In the genomic region with DNA sequence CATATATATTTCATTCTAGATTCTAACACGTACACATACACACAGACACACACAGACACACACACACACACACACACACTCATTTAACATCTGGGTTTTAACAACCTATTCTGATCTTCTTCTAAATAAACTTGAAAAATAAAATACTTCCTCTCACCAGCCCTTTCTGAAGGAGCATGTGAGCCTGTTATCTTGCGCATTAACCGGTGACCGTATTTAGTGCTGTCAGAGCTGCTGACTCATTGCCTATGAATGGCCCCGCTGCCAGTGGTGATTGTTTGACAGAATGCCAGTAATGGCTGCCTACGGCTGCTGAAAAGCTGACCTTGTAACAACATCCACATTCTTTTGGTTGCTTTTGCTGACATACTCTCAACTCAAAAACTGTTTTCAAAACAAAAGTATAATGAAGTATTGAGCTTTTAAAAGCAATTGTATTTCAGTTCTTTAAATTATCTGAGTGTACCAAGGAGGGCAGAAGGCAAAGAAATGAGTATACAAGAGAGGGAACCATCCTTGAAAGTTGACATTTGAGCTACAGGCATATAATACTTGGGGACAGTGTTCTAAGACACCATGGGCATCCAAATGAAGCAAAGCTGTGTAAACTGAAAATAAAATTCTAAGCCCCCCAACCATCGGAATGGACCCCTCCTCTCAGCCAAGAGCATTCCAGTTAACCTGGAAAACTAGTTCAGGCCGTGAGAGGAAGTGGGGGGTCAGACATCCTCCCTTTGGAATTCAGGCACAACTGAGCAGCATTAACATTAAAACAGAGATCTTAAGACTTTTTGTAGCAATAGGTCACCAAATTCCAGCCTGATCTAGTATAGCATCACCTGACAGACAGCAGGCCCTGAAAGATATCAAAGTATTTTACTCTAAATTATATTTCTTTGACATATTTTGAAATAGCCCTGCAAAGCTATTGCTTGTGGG, we compare ENCODE assay signal across 8 cellular contexts. TPM values are rescaled to one million over a fixed set of nuclear protein-coding genes. Genes with fewer than 3 reads are reported as not detected.
DNase-seq lines count a peak whose midpoint lies in the region; ATAC-seq and TF ChIP-seq lines count a peak whose summit lies in the region.

No MANE protein-coding gene starts in this region.

- peak overlapping the region; percentile 50 for H3K4me2 ChIP-seq in skeletal muscle satellite cell (ENCODE audit: low read length)

- H3K9ac ChIP-seq in skeletal muscle satellite cell (ENCODE audit: low read depth, low read length): peak overlapping the region; percentile 61

- H3K4me1 ChIP-seq in HAP-1 (peaks cover 27% of the 10 kb centered on the region), skeletal muscle satellite cell (ENCODE audit: control insufficient read depth, insufficient read depth, low read length) (peaks cover 19% of the 10 kb centered on the region)

- H3K27me3 ChIP-seq in HAP-1 (ENCODE audit: low read depth): no peaks in the 10 kb centered on the region
- no peaks in the 10 kb centered on the region for H3K27me3 ChIP-seq in skeletal muscle satellite cell (ENCODE audit: control insufficient read depth, insufficient read depth, low read length)

- in situ Hi-C loops in HAP-1 (cut with MboI; ENCODE audit: low sequenced_read_pairs): no loop called here

- H3K9me3 ChIP-seq in HAP-1 (no peaks in the 10 kb centered on the region), skeletal muscle satellite cell (replicated peaks; ENCODE audit: low read length) (no peaks in the 10 kb centered on the region)

- no peak overlapping the region for H3K4me3 ChIP-seq in HAP-1
- no peak overlapping the region for H3K4me3 ChIP-seq in cardiac fibroblast (replicated peaks in 1 of 2; ENCODE audit: low read depth in 2 of 2, low read length in 2 of 2)
- peak overlapping the region; percentile 37 for H3K4me3 ChIP-seq in skeletal muscle satellite cell (ENCODE audit: low read length)

- H3K36me3 ChIP-seq in HAP-1 (replicated peaks): no peaks in the 10 kb centered on the region
- H3K36me3 ChIP-seq in skeletal muscle satellite cell (ENCODE audit: insufficient read depth, low read length): no peaks in the 10 kb centered on the region

- no peak for TF ChIP-seq CTCF in cardiac fibroblast (IDR thresholded peaks at IDR 0.05; ENCODE audit: low read depth, low read length)

- peak; percentile 74 to 80 for DNase-seq in HAP-1 (ENCODE audit: low spot score in 2 of 2)
- peak; percentile 70 for DNase-seq in NCI-H446 treated with DMSO at 0.1 percent for 48 hours (lab: John Stamatoyannopoulos, UW)
- DNase-seq in cardiac fibroblast (ENCODE audit: low read depth in 2 of 2): peak; percentile 98
- DNase-seq in inferior parietal cortex (ENCODE audit: extremely low spot score): peak; percentile 80
- no peak for DNase-seq in effector CD8-positive, alpha-beta T cell (lab: John Stamatoyannopoulos, UW)

- no peak for ATAC-seq in GM21381 (IDR thresholded peaks at IDR 0.05; ENCODE audit: unreplicated experiment)
- ATAC-seq in HG02981 (IDR thresholded peaks at IDR 0.05; ENCODE audit: unreplicated experiment): no peak

RNA-seq across cellular contexts. Expression of a gene that starts 50.2 kb away (rescaled TPM):
- total RNA-seq in skeletal muscle satellite cell (2012; rRNA removed): 26.0 and 26.6 TPM in 2 replicates
